Comparison of ENCODE assay signal across 8 cellular contexts in the genomic region with DNA sequence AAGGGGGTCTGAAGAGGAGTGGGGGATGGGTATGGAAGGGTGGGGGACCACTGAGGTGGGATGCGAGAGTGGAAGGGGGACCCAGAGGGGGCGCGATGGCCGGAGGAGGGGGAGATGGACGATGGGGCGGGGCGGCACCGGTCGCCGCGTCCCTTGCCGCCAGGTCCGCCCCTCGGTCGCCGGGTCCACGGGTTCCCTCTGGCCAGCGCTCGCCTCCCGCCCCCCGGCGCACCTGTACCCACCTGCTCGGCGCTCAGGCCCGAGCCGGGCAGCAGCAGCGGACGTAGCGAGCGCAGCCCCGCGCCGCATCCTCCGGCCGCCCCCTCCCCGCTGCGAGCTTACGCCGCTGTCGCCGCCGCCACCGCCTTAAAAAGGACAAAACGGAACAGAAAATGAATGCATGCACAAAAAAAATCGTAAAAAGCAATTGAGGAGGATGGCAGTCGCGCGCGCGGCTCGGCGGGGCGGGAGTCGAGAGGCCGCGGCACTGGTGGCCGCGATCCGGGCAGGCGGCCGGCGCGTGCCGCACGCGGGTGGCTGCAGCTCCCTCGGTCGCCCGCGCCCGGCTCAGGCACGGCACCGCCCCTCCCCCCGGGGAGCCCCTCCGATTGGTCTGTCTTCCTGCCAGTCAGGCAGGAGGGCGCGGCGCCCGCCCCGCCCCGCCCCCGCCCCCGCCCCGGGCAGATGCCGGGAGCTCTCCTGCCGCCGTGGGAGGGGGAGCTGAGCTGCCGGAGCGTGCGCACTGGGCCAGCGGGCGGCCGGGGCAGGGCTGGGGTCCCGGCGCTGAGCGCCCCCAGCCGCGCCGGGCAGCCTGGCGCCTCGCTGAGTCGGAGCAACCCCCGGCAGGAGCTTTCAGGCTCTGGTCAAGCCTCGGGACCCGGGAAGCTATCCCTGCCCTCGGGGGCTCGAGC. TPM values are rescaled to one million over a fixed set of nuclear protein-coding genes. Genes with fewer than 3 reads are reported as not detected.
DNase-seq lines count a peak whose midpoint lies in the region; ATAC-seq and TF ChIP-seq lines count a peak whose summit lies in the region.

Gene JAKMIP1 (minus strand): TSS at position 539 of the 911 bp plus-strand sequence. CDS start 87,699 bp downstream, outside the sequence.

- no peak within 1 kb of the TSS for H3K27ac Mint-ChIP-seq in GM23338
- H3K27ac Mint-ChIP-seq in activated CD4-positive, alpha-beta T cell treated with anti-CD3 and anti-CD28 coated beads, Interleukin-2, amount 10 ng/mL, durations not matched to agents 7 days and 5 days: peak within 1 kb of the TSS; percentile 79

- peaks cover 13% of the 10 kb centered on the region for H3K27me3 ChIP-seq in GM23338 (ENCODE audit: insufficient read depth)

- H3K4me1 Mint-ChIP-seq in GM23338: peaks cover 37% of the 10 kb centered on the region
- peaks cover 37% of the 10 kb centered on the region for H3K4me1 Mint-ChIP-seq in activated CD4-positive, alpha-beta T cell treated with anti-CD3 and anti-CD28 coated beads, Interleukin-2, amount 10 ng/mL, durations not matched to agents 7 days and 5 days

- H2AFZ ChIP-seq in GM23338: peak within 1 kb of the TSS; percentile 95

- H3K4me3 ChIP-seq in GM23338: peak within 1 kb of the TSS; percentile 79

- ATAC-seq in GM23338: peak; percentile 37

- H3K79me2 ChIP-seq in GM23338 (replicated peaks; ENCODE audit: insufficient read depth): peaks cover 8% of the 10 kb centered on the region; the same call in 1 of the 2 replicates

- 0 out of 2 replicates have a peak, but pooled peaks cover 4% of the 10 kb centered on the region for H3F3A ChIP-seq in GM23338 (replicated peaks; ENCODE audit: low read depth)

- no peak for TF ChIP-seq CTCF in GM10266 (IDR thresholded peaks at IDR 0.05; ENCODE audit: control insufficient read depth, insufficient read depth, low read depth, missing control alignments)
- TF ChIP-seq CTCF in GM23338 (conservative IDR thresholded peaks at IDR 0.05; ENCODE audit: low read depth in 2 of 2): no peak

- POLR2A ChIA-PET in activated CD4-positive, alpha-beta T cell treated with anti-CD3 and anti-CD28 coated beads, Interleukin-2, amount 10 ng/mL, durations not matched to agents 7 days and 5 days (lab: Charles Lee): interaction anchor here (0.6 to 1.2 kb wide), 3 partner anchors 9 to 672 kb away, joined by 3 to 5 read pairs (median 4); no protein-coding TSS in a partner anchor

- no peaks in the 10 kb centered on the region for H3K36me3 Mint-ChIP-seq in GM23338 (ENCODE audit: low read depth)
- H3K36me3 Mint-ChIP-seq in activated CD4-positive, alpha-beta T cell treated with anti-CD3 and anti-CD28 coated beads, Interleukin-2, amount 10 ng/mL, durations not matched to agents 7 days and 5 days (ENCODE audit: low read depth): peaks cover 7% of the 10 kb centered on the region

- H3K27me3 Mint-ChIP-seq in GM23338 (ENCODE audit: insufficient read depth, low read depth, poor library complexity): peaks cover 20% of the 10 kb centered on the region
- peaks cover 30% of the 10 kb centered on the region for H3K27me3 Mint-ChIP-seq in activated CD4-positive, alpha-beta T cell treated with anti-CD3 and anti-CD28 coated beads, Interleukin-2, amount 10 ng/mL, durations not matched to agents 7 days and 5 days

- H3K36me3 ChIP-seq in GM23338 (ENCODE audit: insufficient read depth): no peaks in the 10 kb centered on the region

- no peak within 1 kb of the TSS for H3K27ac ChIP-seq in GM23338 (ENCODE audit: low read depth)

- DNase-seq in GM10266 (ENCODE audit: extremely low spot score) (peak; percentile 99), GM23338 (ENCODE audit: low spot score) (peak; percentile 80), NCI-H1092 (lab: John Stamatoyannopoulos, UW) (peak; percentile 73), dermis blood vessel endothelial cell (peak; percentile 65), lung microvascular endothelial cell (ENCODE audit: low read depth in 2 of 2) (peak; percentile 47 to 84), KBM-7 (no peak)
- DNase-seq in activated CD4-positive, alpha-beta T cell treated with anti-CD3 and anti-CD28 coated beads, Interleukin-2, amount 10 ng/mL, durations not matched to agents 7 days and 5 days: peak; percentile 85
- DNase-seq in stimulated activated CD8-positive, alpha-beta memory T cell treated with anti-CD3 and anti-CD28 coated beads, Interleukin-12 subunit alpha, Interleukin-12 subunit beta, amount 100 ng/mL, for 4 hours (ENCODE audit: low read depth): peak; percentile 71

- peaks cover 7% of the 10 kb centered on the region; the same call in 2 of the 3 replicates for H3K9me3 Mint-ChIP-seq in GM23338
- peaks cover 2% of the 10 kb centered on the region for H3K9me3 Mint-ChIP-seq in activated CD4-positive, alpha-beta T cell treated with anti-CD3 and anti-CD28 coated beads, Interleukin-2, amount 10 ng/mL, durations not matched to agents 7 days and 5 days

- H3K4me3 Mint-ChIP-seq in GM23338: peak within 1 kb of the TSS; percentile 75
- H3K4me3 Mint-ChIP-seq in activated CD4-positive, alpha-beta T cell treated with anti-CD3 and anti-CD28 coated beads, Interleukin-2, amount 10 ng/mL, durations not matched to agents 7 days and 5 days: peak within 1 kb of the TSS; percentile 75

- peaks cover 7% of the 10 kb centered on the region; the same call in 1 of the 2 replicates for H4K20me1 ChIP-seq in GM23338 (replicated peaks; ENCODE audit: insufficient read depth)

- in situ Hi-C loops in KBM-7 (cut with MboI; ENCODE audit: low pct_unique_long_range_greater_than_20kb, low sequenced_read_pairs): no loop called here

- H3K4me2 ChIP-seq in GM23338: peak within 1 kb of the TSS; percentile 91

- CTCF ChIA-PET in activated CD4-positive, alpha-beta T cell treated with anti-CD3 and anti-CD28 coated beads, Interleukin-2, amount 10 ng/mL, durations not matched to agents 7 days and 5 days (lab: Charles Lee): interaction anchor here (0.7 to 1.9 kb wide), 4 partner anchors 12 to 131 kb away, joined by 3 to 5 read pairs (median 3); no protein-coding TSS in a partner anchor

- H3K4me1 ChIP-seq in GM23338 (ENCODE audit: insufficient read depth): peaks cover 26% of the 10 kb centered on the region

- H3K9me2 ChIP-seq in GM23338 (ENCODE audit: insufficient read depth): no peaks in the 10 kb centered on the region

TF ChIP-seq in GM23338, 12 proteins besides CTCF, POLR2A, EP300 and RAD21:
- TF ChIP-seq EZH2 (IDR thresholded peaks at IDR 0.05; ENCODE audit: low read depth, unreplicated experiment) (no peak), JUNB (IDR thresholded peaks at IDR 0.05; ENCODE audit: unreplicated experiment) (no peak), NANOG (IDR thresholded peaks at IDR 0.05; ENCODE audit: borderline replicate concordance) (no peak), ZNF331 (CRISPR knock-in tag; IDR thresholded peaks at IDR 0.05; ENCODE audit: low read depth) (no peak), POLR2AphosphoS5 (IDR thresholded peaks at IDR 0.05; ENCODE audit: low read depth) (peak; percentile 50)
- TF ChIP-seq, protein P1, sequence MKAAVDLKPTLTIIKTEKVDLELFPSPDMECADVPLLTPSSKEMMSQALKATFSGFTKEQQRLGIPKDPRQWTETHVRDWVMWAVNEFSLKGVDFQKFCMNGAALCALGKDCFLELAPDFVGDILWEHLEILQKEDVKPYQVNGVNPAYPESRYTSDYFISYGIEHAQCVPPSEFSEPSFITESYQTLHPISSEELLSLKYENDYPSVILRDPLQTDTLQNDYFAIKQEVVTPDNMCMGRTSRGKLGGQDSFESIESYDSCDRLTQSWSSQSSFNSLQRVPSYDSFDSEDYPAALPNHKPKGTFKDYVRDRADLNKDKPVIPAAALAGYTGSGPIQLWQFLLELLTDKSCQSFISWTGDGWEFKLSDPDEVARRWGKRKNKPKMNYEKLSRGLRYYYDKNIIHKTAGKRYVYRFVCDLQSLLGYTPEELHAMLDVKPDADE (IDR thresholded peaks at IDR 0.05): no peak

RNA-seq across cellular contexts. Expression of gene JAKMIP1, which starts in this region (rescaled TPM):
- 5.1 and 5.9 TPM in 2 replicates for total RNA-seq in GM23338 (2014; rRNA removed; shearing (Covaris generic))
- polyA plus RNA-seq in GM23338 (2016; fragmentation: Nextera tagmentation; extraction: Ambion mirVana): 4.6 and 5.5 TPM in 2 replicates
- 10 to 100 TPM in 1 of 2 experiments, 1 to 10 TPM in 1; 9.6 to 10.9 TPM for total RNA-seq in activated CD4-positive, alpha-beta T cell treated with anti-CD3 and anti-CD28 coated beads, Interleukin-2, amount 10 ng/mL, durations not matched to agents 7 days and 5 days
- total RNA-seq in dermis blood vessel endothelial cell: not detected in 2 replicates
- total RNA-seq in lung microvascular endothelial cell: not detected in 2 replicates

Comparison
In these comparisons a context has a peak if more than half of its experiments do, and no peak if none do; other contexts are left out.
1. Peak in DNase-seq in dermis blood vessel endothelial cell; RNA of the gene not detected or under 1 TPM.
2. Peak in DNase-seq in lung microvascular endothelial cell; RNA of the gene not detected or under 1 TPM.